ENCODE assay signal across 8 cellular contexts in the genomic region with DNA sequence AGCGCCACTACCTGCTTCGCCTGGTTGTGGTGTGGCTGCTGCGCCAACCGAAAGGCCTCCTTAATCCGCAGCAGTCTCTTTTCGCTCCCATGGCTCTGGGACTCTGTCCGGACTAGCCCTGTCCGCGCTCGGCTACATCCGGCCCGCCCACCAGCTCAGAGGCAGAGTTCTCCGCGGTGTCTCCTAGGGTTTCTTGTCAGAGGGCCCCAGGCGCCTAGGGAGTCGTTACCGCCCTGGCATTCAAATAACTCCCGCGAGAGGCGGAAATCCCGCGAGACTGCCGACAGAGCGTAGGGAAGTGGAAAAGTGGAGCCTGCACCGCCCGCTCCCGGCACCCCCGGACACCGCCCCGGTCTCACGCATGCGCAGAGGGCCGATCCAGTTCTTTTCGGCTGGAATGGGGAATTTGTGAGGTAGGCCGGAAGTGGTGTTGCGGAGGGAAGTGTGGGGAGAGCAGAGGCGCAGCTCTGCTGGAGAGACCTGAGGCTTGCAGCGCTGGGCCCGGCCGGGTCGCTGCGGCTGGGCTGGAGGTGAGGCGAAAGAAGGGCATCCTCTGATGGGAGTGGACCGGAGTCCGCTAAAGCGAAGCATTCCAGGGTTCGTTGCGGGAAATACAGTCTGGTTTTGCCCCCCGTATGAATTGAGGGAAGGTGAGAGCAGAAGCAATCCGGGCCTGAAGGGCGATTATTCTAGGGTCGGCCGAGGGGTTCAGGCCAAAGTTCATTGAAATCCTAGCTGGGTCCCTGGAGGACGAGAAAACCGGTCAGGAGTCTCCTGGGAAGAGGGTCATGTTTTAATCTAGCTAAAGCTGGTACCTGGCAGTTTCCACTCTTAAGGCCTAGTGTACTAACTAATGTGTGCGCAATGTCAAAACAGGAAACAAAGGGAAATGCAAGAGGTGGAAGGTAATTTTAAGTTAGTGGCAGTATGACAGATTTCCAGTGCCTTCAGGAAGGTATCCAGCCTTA. TPM values are rescaled to one million over a fixed set of nuclear protein-coding genes. Genes with fewer than 3 reads are reported as not detected.
DNase-seq lines count a peak whose midpoint lies in the region; ATAC-seq, FAIRE-seq and TF ChIP-seq lines count a peak whose summit lies in the region.

FAM200B (plus strand) TSS at position 456 of the 968 bp plus-strand sequence. CDS start 5,151 bp downstream, outside the sequence.

- H3K4me3 ChIP-seq in HepG2 (replicated peaks in 1 of 3; ENCODE audit: insufficient read depth in 1 of 3, low read depth in 2 of 3, low read length in 3 of 3): peak within 1 kb of the TSS; percentile 83 to 92 (median 90)

- peak; percentile 86 to 88 for TF ChIP-seq POLR2A in HepG2 (IDR thresholded peaks at IDR 0.05; ENCODE audit: insufficient read depth in 1 of 2, low read depth in 2 of 2, low read length in 2 of 2)

- H3K27ac ChIP-seq in HepG2 (ENCODE audit: extremely low read length, insufficient read depth, low read length): peak within 1 kb of the TSS; percentile 94

- 2% methylated on average over 29 of the region's 56 CpGs for WGBS in HepG2 (ENCODE audit: low lambda C conversion rate)

- peak; percentile 82 for FAIRE-seq in HepG2 (lab: Jason Lieb, UNC)

- ATAC-seq in GM19397 (IDR thresholded peaks at IDR 0.05; ENCODE audit: unreplicated experiment) (peak; percentile 92), HG03571 (IDR thresholded peaks at IDR 0.05; ENCODE audit: unreplicated experiment) (peak; percentile 90), HepG2 (peak; percentile 95)

- peak; percentile 95 for DNase-seq in CD14-positive monocyte (ENCODE audit: low spot score)
- DNase-seq in NCI-H82 (lab: John Stamatoyannopoulos, UW): peak; percentile 99
- peak; percentile 100 for DNase-seq in activated CD4-positive, alpha-beta T cell treated with anti-CD3 and anti-CD28 coated beads, Interleukin-2, amount 50 U/mL, for 48 hours
- DNase-seq in dermis microvascular lymphatic vessel endothelial cell (ENCODE audit: low read depth in 2 of 2): peak; percentile 96 to 98
- peak; percentile 97 for DNase-seq in HepG2 (ENCODE audit: low spot score)
- peak; percentile 98 for DNase-seq in stimulated activated CD4-positive, alpha-beta T cell treated with anti-CD3 and anti-CD28 coated beads, Interleukin-4, amount 100 ng/mL, for 1 hour

- H3K4me2 ChIP-seq in HepG2 (ENCODE audit: low read depth, low read length): peak within 1 kb of the TSS; percentile 84

- H3K9me3 Mint-ChIP-seq in CD14-positive monocyte: peaks cover 0 to 2% (median 0%) of the 10 kb centered on the region in 7 donors

- H3K4me1 Mint-ChIP-seq in CD14-positive monocyte: peaks cover 67% of the 10 kb centered on the region

- POLR2A ChIA-PET in HepG2 (lab: Yijun Ruan, JAX): interaction anchor here (0.9 to 3.5 kb wide), 15 partner anchors 9 to 546 kb away, joined by 3 to 36 read pairs (median 5); partner anchors contain the start of gene FBXL5

- TF ChIP-seq CTCF in CD14-positive monocyte (IDR thresholded peaks at IDR 0.05) (no peak), HepG2 (CRISPR knock-in tag; IDR thresholded peaks at IDR 0.05) (peak; percentile 7; the same call in 1 of the 2 replicates)

- intact Hi-C loops in CD14-positive monocyte (cut with micrococcal nuclease) (loop anchor here in 1 of 2 donors (5.0 kb wide), 1 partner anchor 34 kb away; no protein-coding TSS in a partner anchor), HepG2 (cut with micrococcal nuclease; ENCODE audit: unreplicated experiment) (loop anchor here (1.0 to 10.0 kb wide), 6 partner anchors 19 to 677 kb away; partner anchors contain the start of genes CPEB2 and TAPT1)

- H3K9ac ChIP-seq in HepG2 (ENCODE audit: insufficient read depth, low read depth, low read length): peak within 1 kb of the TSS; percentile 93

- peak within 1 kb of the TSS; percentile 97 to 99 for H3K4me3 Mint-ChIP-seq in CD14-positive monocyte

- H3K36me3 Mint-ChIP-seq in CD14-positive monocyte: peaks cover 12 to 22% of the 10 kb centered on the region in 2 donors

- H3K27ac Mint-ChIP-seq in CD14-positive monocyte: peak within 1 kb of the TSS; percentile 94 to 98 (median 96)

- peak within 1 kb of the TSS; percentile 38 for H2AFZ ChIP-seq in HepG2 (ENCODE audit: low read length)

- CTCF ChIA-PET in HepG2 (lab: Yijun Ruan, JAX; ENCODE audit: low intra/inter-chr PET ratio, low total read pairs): no interaction called here

- in situ Hi-C loops in HepG2 (cut with HindIII; ENCODE audit: extremely low pct_ligation_motif_present, low pct_unique_long_range_greater_than_20kb): no loop called here

- peaks cover 63% of the 10 kb centered on the region for H3K4me1 ChIP-seq in HepG2 (ENCODE audit: insufficient read depth, low read length)

- peaks cover 70% of the 10 kb centered on the region for H3K79me2 ChIP-seq in HepG2 (ENCODE audit: insufficient read depth, low read length)

- no peaks in the 10 kb centered on the region; a peak in 1 of 5 replicates for H3K27me3 ChIP-seq in HepG2 (ENCODE audit: control insufficient read depth in 1 of 2, insufficient read depth in 2 of 2, low read length in 2 of 2)

- TSS peak; percentile 81 for BruUV-seq in HepG2 (replicated peaks; lab: Mats Ljungman, UMichigan)

- TF ChIP-seq EP300 in HepG2 (IDR thresholded peaks at IDR 0.05; ENCODE audit: low read depth in 2 of 2, low read length in 2 of 2): peak in 1 of 2 experiments; percentile 48; a peak in 1 of 4 replicates
- TF ChIP-seq EP300 in HepG2 (CRISPR knock-in tag; IDR thresholded peaks at IDR 0.05; ENCODE audit: borderline replicate concordance): peak; percentile 62

- H3K9me3 ChIP-seq in HepG2 (ENCODE audit: low read length): no peaks in the 10 kb centered on the region

- no peaks in the 10 kb centered on the region for H3K27me3 Mint-ChIP-seq in CD14-positive monocyte (ENCODE audit: low read depth in 3 of 3)

- no peaks in the 10 kb centered on the region for H4K20me1 ChIP-seq in HepG2 (ENCODE audit: insufficient read depth, low read length)

- H3K36me3 ChIP-seq in HepG2 (replicated peaks in 1 of 2; ENCODE audit: control insufficient read depth in 1 of 2, insufficient read depth in 2 of 2, low read length in 2 of 2): peaks cover 2 to 18% of the 10 kb centered on the region in 2 experiments; a peak in 2 of 5 replicates

- TF ChIP-seq RAD21 in HepG2 (CRISPR knock-in tag; IDR thresholded peaks at IDR 0.05): peak; percentile 51

TF ChIP-seq in HepG2, 621 proteins besides CTCF, POLR2A, EP300 and RAD21 (continues in another document):
- peak; percentile 90; the same call in 1 of the 2 replicates for TF ChIP-seq ZNF234 (CRISPR knock-in tag; conservative IDR thresholded peaks at IDR 0.05)

RNA-seq across cellular contexts. Expression of gene FAM200B, which starts in this region (rescaled TPM):
- polyA plus RNA-seq in CD14-positive monocyte (100 to 1,000 TPM; 151 to 169 TPM), HepG2 (2011; rRNA removed) (24.4 and 25.6 TPM in 2 replicates)
- total RNA-seq in dermis microvascular lymphatic vessel endothelial cell (19.8 and 20.1 TPM in 2 replicates), HepG2 (2016; rRNA removed; fragmentation: Illumina TruSeq; extraction: Trizol) (41.8 and 48.4 TPM in 2 replicates)
- 187 and 205 TPM in 2 replicates for total RNA-seq in HepG2 (2016; cell fraction: cytosol; rRNA removed; fragmentation: Illumina TruSeq; extraction: Trizol; ENCODE audit: low read depth)
- 40.1 and 43.4 TPM in 2 replicates for total RNA-seq in HepG2 (2016; cell fraction: insoluble cytoplasmic fraction; rRNA removed; fragmentation: Illumina TruSeq; extraction: Trizol)
- 125 and 136 TPM in 2 replicates for total RNA-seq in HepG2 (2016; cell fraction: membrane; rRNA removed; fragmentation: Illumina TruSeq; extraction: Trizol)
- total RNA-seq in HepG2 (2016; cell fraction: nucleus; rRNA removed; fragmentation: Illumina TruSeq; extraction: Trizol): 24.8 and 29.3 TPM in 2 replicates
- 17.3 and 24.8 TPM in 2 replicates for polyA plus RNA-seq in HepG2 (2011; cell fraction: cytosol; rRNA removed)
- polyA plus RNA-seq in HepG2 (2011; cell fraction: nucleus; rRNA removed): 12.5 and 18.9 TPM in 2 replicates
- polyA plus RNA-seq in HepG2 (2012): 37.2 and 53.0 TPM in 2 replicates
- polyA plus RNA-seq in HepG2 (2016; cell fraction: cytosol; fragmentation: Illumina TruSeq; extraction: Trizol; ENCODE audit: low read depth): 277 and 328 TPM in 2 replicates
- 44.1 and 47.5 TPM in 2 replicates for polyA plus RNA-seq in HepG2 (2016; cell fraction: insoluble cytoplasmic fraction; fragmentation: Illumina TruSeq; extraction: Trizol; ENCODE audit: low read depth)
- 136 and 146 TPM in 2 replicates for polyA plus RNA-seq in HepG2 (2016; cell fraction: membrane; fragmentation: Illumina TruSeq; extraction: Trizol; ENCODE audit: low read depth)
- polyA plus RNA-seq in HepG2 (2016; cell fraction: nucleus; fragmentation: Illumina TruSeq; extraction: Trizol; ENCODE audit: insufficient read depth, low read depth): 41.1 and 41.9 TPM in 2 replicates
- 1.9 and 3.1 TPM in 2 replicates for polyA minus RNA-seq in HepG2 (2011; rRNA and poly(A)+ RNA removed; ENCODE audit: low replicate concordance)
- polyA minus RNA-seq in HepG2 (2011; cell fraction: cytosol; rRNA and poly(A)+ RNA removed): 10.3 and 11.5 TPM in 2 replicates
- 17.9 and 23.9 TPM in 2 replicates for polyA minus RNA-seq in HepG2 (2011; cell fraction: nucleus; rRNA and poly(A)+ RNA removed)

Comparison
In these comparisons a context has a peak if more than half of its experiments do, and no peak if none do; other contexts are left out.
1. Peak in every context shown above with its lines: DNase-seq, ATAC-seq, H3K4me3 ChIP-seq and H3K27ac ChIP-seq.